ENCODE assay signal across 6 cellular contexts in genomic region chr11:79147731-79148130, GRCh38.
"Had no signal": no experiment of that assay in that cellular context is flagged by ENCODE, and none has a peak within 500 bp of the region (broad histone marks: within the 10 kb centered on the region; RNA-seq: fewer than 3 reads in every experiment).

No MANE protein-coding gene starts in this region.

- H3K9ac ChIP-seq: KMS-11 had no signal

- H3K27ac ChIP-seq: KMS-11 had no signal

- H3K4me2 ChIP-seq: KMS-11 had no signal

- H3K27ac Mint-ChIP-seq: H9 had no signal

- FAIRE-seq: HTR-8/SVneo had no signal

- H3K4me1 Mint-ChIP-seq: H9 had no signal

- H3K4me3 Mint-ChIP-seq: H9 had no signal

- DNase-seq: GOT3, H9, HCEC 1CT, KBM-7 had no signal
